9 cellular contexts compared by ENCODE assay signal in genomic region chr2:239649309-239649708, GRCh38.
"Had no signal": no experiment of that assay in that cellular context is flagged by ENCODE, and none has a peak within 500 bp of the region (broad histone marks: within the 10 kb centered on the region; RNA-seq: fewer than 3 reads in every experiment).

No MANE protein-coding gene starts in this region.

- FAIRE-seq: HTR-8/SVneo had no signal

- H3K9me3 ChIP-seq: HAP-1 had no signal

- H3K4me3 Mint-ChIP-seq: HFFc6 had no signal

- H3K27ac Mint-ChIP-seq: HFFc6 had no signal

- H3K4me1 ChIP-seq: HAP-1 had no signal

- DNase-seq: GM23248, GOT3, H7, HFFc6, KBM-7 had no signal

- H3K36me3 ChIP-seq: HAP-1 had no signal

- H3K9ac ChIP-seq: GM23248, KMS-11 had no signal

- H3K4me3 ChIP-seq: GM23248, HAP-1 had no signal

- H3K4me2 ChIP-seq: KMS-11 had no signal

- H3K27ac ChIP-seq: GM23248, KMS-11 had no signal

- H2AFZ ChIP-seq: GM23248 had no signal

- ATAC-seq: HCT116 had no signal
